ENCODE assay signal across 8 cellular contexts in genomic region chr1:63691672-63692425, GRCh38.
DNase-seq lines count a peak whose midpoint lies in the region; ATAC-seq and TF ChIP-seq lines count a peak whose summit lies in the region.

No MANE protein-coding gene starts in this region.

- intact Hi-C loops in body of pancreas (cut with DNase I): no loop called here

- TF ChIP-seq POLR2A in body of pancreas (IDR thresholded peaks at IDR 0.05): no peak

- DNase-seq in Caki2 (ENCODE audit: low read depth): peak; percentile 71
- DNase-seq in HuH-7.5 (ENCODE audit: low spot score): peak; percentile 43
- DNase-seq in NOMO-1 (lab: John Stamatoyannopoulos, UW; ENCODE audit: unreplicated experiment in 2 of 2): peak; percentile 25 to 44
- DNase-seq in body of pancreas: peak; percentile 71 to 87 (median 78)
- DNase-seq in iPS DF 19.7 (ENCODE audit: low read depth, low spot score): peak; percentile 57
- no peak for DNase-seq in ecto neural progenitor cell (ENCODE audit: low spot score)

- no peak overlapping the region for H3K4me3 ChIP-seq in body of pancreas
- no peak overlapping the region for H3K4me3 ChIP-seq in skeletal muscle satellite cell (ENCODE audit: low read length)

- ATAC-seq in GM19324 (IDR thresholded peaks at IDR 0.05; ENCODE audit: low FRiP score, unreplicated experiment): peak; percentile 47
- peak; percentile 99 for ATAC-seq in body of pancreas

- H3K9me3 ChIP-seq in body of pancreas: no peaks in the 10 kb centered on the region
- no peaks in the 10 kb centered on the region for H3K9me3 ChIP-seq in skeletal muscle satellite cell (replicated peaks; ENCODE audit: low read length)

- peak overlapping the region; percentile 46 for H3K9ac ChIP-seq in skeletal muscle satellite cell (ENCODE audit: low read depth, low read length)

- H3K4me2 ChIP-seq in skeletal muscle satellite cell (ENCODE audit: low read length): no peak overlapping the region

- in situ Hi-C loops in Caki2 (cut with HindIII; ENCODE audit: low pct_unique_long_range_greater_than_20kb, low sequenced_read_pairs): loop anchor here (25.0 kb wide), 1 partner anchor 545 kb away; no protein-coding TSS in a partner anchor

- H3K4me1 ChIP-seq in body of pancreas (peaks cover 19% of the 10 kb centered on the region), skeletal muscle satellite cell (ENCODE audit: control insufficient read depth, insufficient read depth, low read length) (peaks cover 12% of the 10 kb centered on the region)

- WGBS in body of pancreas, 2 donors: 14 to 15% methylated on average over 7 of the region's 7 CpGs

- peak overlapping the region in 2 of 4 donors; percentile 13 to 44 for H3K27ac ChIP-seq in body of pancreas

- H3K36me3 ChIP-seq in body of pancreas (replicated peaks in 1 of 2; ENCODE audit: insufficient read depth in 1 of 2, low read depth in 2 of 2) (no peaks in the 10 kb centered on the region), skeletal muscle satellite cell (ENCODE audit: insufficient read depth, low read length) (no peaks in the 10 kb centered on the region)

- peak; percentile 62 to 97 (median 90) for TF ChIP-seq CTCF in body of pancreas (IDR thresholded peaks at IDR 0.05)

- H3K27me3 ChIP-seq in body of pancreas: no peaks in the 10 kb centered on the region
- H3K27me3 ChIP-seq in skeletal muscle satellite cell (ENCODE audit: control insufficient read depth, insufficient read depth, low read length): no peaks in the 10 kb centered on the region
